ENCODE assay signal across 13 cellular contexts in the genomic region with DNA sequence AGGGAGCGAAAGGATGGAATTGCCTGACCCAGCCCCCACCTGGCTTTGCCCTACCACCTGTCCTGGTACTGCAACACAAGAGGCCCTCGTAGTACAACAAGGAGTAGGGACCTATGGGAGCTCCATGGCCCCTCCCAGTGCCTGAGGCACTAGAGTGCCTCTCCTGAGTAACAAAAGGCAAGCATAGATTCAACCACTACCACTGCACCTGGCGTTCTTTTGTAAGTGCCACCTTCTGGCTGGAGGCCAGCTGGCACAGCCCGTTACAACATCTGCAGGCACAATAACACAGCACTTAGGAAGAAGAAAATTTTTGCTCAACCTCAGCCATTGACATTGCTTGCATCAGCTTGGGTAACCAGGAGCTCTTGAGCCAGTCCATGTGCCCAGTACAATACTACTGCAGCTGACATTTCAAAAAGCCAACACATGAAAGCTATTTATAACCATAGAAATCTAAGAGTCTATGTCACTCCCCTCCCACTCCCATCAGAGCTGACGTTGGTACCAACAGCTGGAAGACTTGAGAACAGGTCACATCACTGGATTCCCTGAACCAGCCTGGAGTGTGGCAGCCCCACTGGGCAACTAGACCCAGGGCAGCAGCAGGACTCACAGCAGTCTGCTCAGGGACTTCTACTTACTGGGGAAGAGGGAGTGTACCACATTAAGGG. TPM values are rescaled to one million over a fixed set of nuclear protein-coding genes. Genes with fewer than 3 reads are reported as not detected.
DNase-seq lines count a peak whose midpoint lies in the region; ATAC-seq and TF ChIP-seq lines count a peak whose summit lies in the region.
"Had no signal": no experiment of that assay in that cellular context is flagged by ENCODE, and none has a peak within 500 bp of the region (broad histone marks: within the 10 kb centered on the region; RNA-seq: fewer than 3 reads in every experiment).

No MANE protein-coding gene starts in this region.

- DNase-seq in NCI-H146 (lab: John Stamatoyannopoulos, UW) (peak; percentile 96), OCI-LY7 (ENCODE audit: low spot score) (peak; percentile 6), mucosa of descending colon (peak; percentile 44 to 59 (median 53)), activated gamma-delta T cell (lab: John Stamatoyannopoulos, UW) (no peak)
- DNase-seq: activated CD4-positive, alpha-beta memory T cell treated with anti-CD3 and anti-CD28 coated beads for 36 hours; amniotic stem cell; effector memory CD8-positive, alpha-beta T cell; naive B cell had no signal

- H3K36me3 ChIP-seq in OCI-LY7 (ENCODE audit: insufficient read depth, low read length) (no peaks in the 10 kb centered on the region), mucosa of descending colon (ENCODE audit: low read depth) (no peaks in the 10 kb centered on the region)

- H2AFZ ChIP-seq in OCI-LY7 (ENCODE audit: low read length) = no peak overlapping the region

- CTCF ChIA-PET in OCI-LY7 (lab: Charles Lee; ENCODE audit: unreplicated experiment) = no interaction called here

- no peaks in the 10 kb centered on the region for H3K79me2 ChIP-seq in OCI-LY7 (ENCODE audit: insufficient read depth, low read depth, low read length)

- no peaks in the 10 kb centered on the region for H3K9me2 ChIP-seq in OCI-LY7 (ENCODE audit: insufficient read depth, low read length)

- no peak overlapping the region for H3K4me3 ChIP-seq in OCI-LY7 (ENCODE audit: low read depth, low read length, poor library complexity, severe bottlenecking)
- no peak overlapping the region for H3K4me3 ChIP-seq in mucosa of descending colon

- H4K20me1 ChIP-seq in OCI-LY7 (ENCODE audit: insufficient read depth, low read length) = no peaks in the 10 kb centered on the region

- no peaks in the 10 kb centered on the region for H3K4me1 ChIP-seq in OCI-LY7 (ENCODE audit: insufficient read depth, low read length, poor library complexity, severe bottlenecking)
- no peaks in the 10 kb centered on the region for H3K4me1 ChIP-seq in mucosa of descending colon (ENCODE audit: low read depth)

- POLR2A ChIA-PET in OCI-LY7 (lab: Charles Lee) = no interaction called here

- ATAC-seq in GM21447 (IDR thresholded peaks at IDR 0.05; ENCODE audit: unreplicated experiment) = peak; percentile 29
- ATAC-seq in mucosa of descending colon = peak; percentile 97
- no peak for ATAC-seq in HG03159 (IDR thresholded peaks at IDR 0.05; ENCODE audit: unreplicated experiment)
- no peak for ATAC-seq in HG03175 (IDR thresholded peaks at IDR 0.05; ENCODE audit: unreplicated experiment)
- no peak for ATAC-seq in HG02610 (IDR thresholded peaks at IDR 0.05; ENCODE audit: unreplicated experiment)
- ATAC-seq: effector memory CD8-positive, alpha-beta T cell; stimulated activated memory B cell treated with anti-CD40 and anti-IgM and Interleukin-4, amounts not matched to agents 10 μg/mL and 1 μg/mL and 100 μg/mL, for 72 hours had no signal

- no TSS peak for BruUV-seq in OCI-LY7 (replicated peaks; lab: Mats Ljungman, UMichigan)

- intact Hi-C loops in OCI-LY7 (cut with micrococcal nuclease; ENCODE audit: unreplicated experiment) (no loop called here), mucosa of descending colon (cut with DNase I, micrococcal nuclease) (no loop called here)

- H3K27ac ChIP-seq in OCI-LY7 (ENCODE audit: low read depth, low read length, poor library complexity, severe bottlenecking) = no peak overlapping the region

- H3K9me3 ChIP-seq in OCI-LY7 (ENCODE audit: low read length) = no peaks in the 10 kb centered on the region
- H3K9me3 ChIP-seq in mucosa of descending colon = peaks cover 4% of the 10 kb centered on the region

- TF ChIP-seq CTCF in OCI-LY7 (conservative IDR thresholded peaks at IDR 0.05; ENCODE audit: low read length) (no peak), mucosa of descending colon (IDR thresholded peaks at IDR 0.05) (no peak)

- no peak overlapping the region for H3K4me2 ChIP-seq in OCI-LY7 (ENCODE audit: low read length)

RNA-seq across cellular contexts. Expression of a gene that starts 17.7 kb away (rescaled TPM):
- total RNA-seq in OCI-LY7 (2014; rRNA removed; shearing (Covaris generic)) = 0.64 and 1.2 TPM in 2 replicates
- total RNA-seq in OCI-LY7 (2022) (3.9 and 6.3 TPM in 2 replicates), mucosa of descending colon (10 to 100 TPM; 14.0 to 15.7 (median 14.5) TPM)

Comparison
In these comparisons a context has a peak if more than half of its experiments do, and no peak if none do; other contexts are left out.
1. ATAC-seq: peak in GM21447 (single experiment) and mucosa of descending colon (single experiment); none in HG03159 (single experiment), HG03175 (single experiment) and HG02610 (single experiment).